11 cellular contexts compared by ENCODE assay signal in genomic region chr1:121558514-121558913, GRCh38.
DNase-seq lines count a peak whose midpoint lies in the region; ATAC-seq and TF ChIP-seq lines count a peak whose summit lies in the region.
"Had no signal": no experiment of that assay in that cellular context is flagged by ENCODE, and none has a peak within 500 bp of the region (broad histone marks: within the 10 kb centered on the region; RNA-seq: fewer than 3 reads in every experiment).

No MANE protein-coding gene starts in this region.

- TF ChIP-seq CTCF in PC-3 (conservative IDR thresholded peaks at IDR 0.05; ENCODE audit: low read depth, low read length): no peak
- no peak for TF ChIP-seq CTCF in epithelial cell of proximal tubule (conservative IDR thresholded peaks at IDR 0.05; ENCODE audit: low read depth, low read length)

- H3K9me3 Mint-ChIP-seq in activated naive CD4-positive, alpha-beta T cell treated with anti-CD3 and anti-CD28 coated beads, Interleukin-2, amount 10 ng/mL, durations not matched to agents 7 days and 5 days: no peaks in the 10 kb centered on the region
- H3K9me3 Mint-ChIP-seq: brain had no signal

- H3K4me1 Mint-ChIP-seq in activated naive CD4-positive, alpha-beta T cell treated with anti-CD3 and anti-CD28 coated beads, Interleukin-2, amount 10 ng/mL, durations not matched to agents 7 days and 5 days: peaks cover 12% of the 10 kb centered on the region

- no peaks in the 10 kb centered on the region for H3K27me3 ChIP-seq in PC-3 (ENCODE audit: low read length)

- H3K4me1 ChIP-seq in PC-3 (ENCODE audit: insufficient read depth, low read length): peaks cover 7% of the 10 kb centered on the region

- peak overlapping the region; percentile 25; the same call in 1 of the 2 replicates for H3K4me2 ChIP-seq in PC-3 (ENCODE audit: low read length)

- no peaks in the 10 kb centered on the region for H3K36me3 ChIP-seq in PC-3 (ENCODE audit: low read depth, low read length)

- H3K36me3 Mint-ChIP-seq in activated naive CD4-positive, alpha-beta T cell treated with anti-CD3 and anti-CD28 coated beads, Interleukin-2, amount 10 ng/mL, durations not matched to agents 7 days and 5 days: peaks cover 9% of the 10 kb centered on the region
- H3K36me3 Mint-ChIP-seq: brain had no signal

- CTCF ChIA-PET in PC-3 (lab: Charles Lee): no interaction called here
- CTCF ChIA-PET in activated naive CD4-positive, alpha-beta T cell treated with anti-CD3 and anti-CD28 coated beads, Interleukin-2, amount 10 ng/mL, durations not matched to agents 7 days and 5 days (lab: Charles Lee): no interaction called here

- H3K27me3 Mint-ChIP-seq in activated naive CD4-positive, alpha-beta T cell treated with anti-CD3 and anti-CD28 coated beads, Interleukin-2, amount 10 ng/mL, durations not matched to agents 7 days and 5 days: no peaks in the 10 kb centered on the region
- H3K27me3 Mint-ChIP-seq: brain had no signal

- no peak overlapping the region for H3K4me3 ChIP-seq in PC-3 (ENCODE audit: low read length)
- no peak overlapping the region for H3K4me3 ChIP-seq in epithelial cell of proximal tubule (ENCODE audit: low read depth, low read length)
- H3K4me3 ChIP-seq: GM12878 had no signal

- H3F3A ChIP-seq in PC-3 (ENCODE audit: low read length, unreplicated experiment): no peaks in the 10 kb centered on the region

- no peaks in the 10 kb centered on the region for H3K79me2 ChIP-seq in PC-3 (ENCODE audit: low read length)

- POLR2A ChIA-PET in PC-3 (lab: Charles Lee; ENCODE audit: unreplicated experiment): no interaction called here

- no peaks in the 10 kb centered on the region for H4K20me1 ChIP-seq in PC-3 (ENCODE audit: low read length)

- H3K9me3 ChIP-seq in PC-3 (ENCODE audit: low read length): no peaks in the 10 kb centered on the region

- H3K27ac Mint-ChIP-seq in activated naive CD4-positive, alpha-beta T cell treated with anti-CD3 and anti-CD28 coated beads, Interleukin-2, amount 10 ng/mL, durations not matched to agents 7 days and 5 days: no peak overlapping the region

- peak; percentile 81 for ATAC-seq in PC-3
- ATAC-seq: GM12878 had no signal

- H3K9ac ChIP-seq in PC-3 (ENCODE audit: low read length): no peak overlapping the region

- intact Hi-C loops in PC-3 (cut with micrococcal nuclease): no loop called here

- no peak overlapping the region for H2AFZ ChIP-seq in PC-3 (ENCODE audit: low read length)

- no TSS peak for BruUV-seq in PC-3 (replicated peaks; lab: Mats Ljungman, UMichigan)

- no peak overlapping the region for H3K4me3 Mint-ChIP-seq in activated naive CD4-positive, alpha-beta T cell treated with anti-CD3 and anti-CD28 coated beads, Interleukin-2, amount 10 ng/mL, durations not matched to agents 7 days and 5 days
- H3K4me3 Mint-ChIP-seq: brain had no signal

- no peaks in the 10 kb centered on the region for H3K9me2 ChIP-seq in PC-3 (replicated peaks; ENCODE audit: low read length)

- peak; percentile 86 for DNase-seq in GM04503 (ENCODE audit: low read depth)
- peak; percentile 73 for DNase-seq in PC-3
- DNase-seq in epithelial cell of proximal tubule (ENCODE audit: low read depth): peak; percentile 32
- DNase-seq in non-pigmented ciliary epithelial cell (ENCODE audit: low read depth): peak; percentile 69
- no peak for DNase-seq in activated naive CD4-positive, alpha-beta T cell treated with anti-CD3 and anti-CD28 coated beads, Interleukin-2, amount 10 ng/mL, durations not matched to agents 7 days and 5 days
- DNase-seq in NK-92 (lab: John Stamatoyannopoulos, UW; ENCODE audit: unreplicated experiment): no peak
- no peak for DNase-seq in NCI-H748 treated with DMSO at 0.1 percent for 48 hours (lab: John Stamatoyannopoulos, UW)
- DNase-seq in activated CD8-positive, alpha-beta memory T cell treated with anti-CD3 and anti-CD28 coated beads, Interleukin-2, amount 50 U/mL, for 48 hours: no peak
- DNase-seq: NCI-H1105 treated with DMSO at 0.1 percent for 48 hours had no signal

- H3K27ac ChIP-seq in PC-3 (ENCODE audit: low read length): no peak overlapping the region

Comparison
In these comparisons a context has a peak if more than half of its experiments do, and no peak if none do; other contexts are left out.
1. DNase-seq: peak in GM04503 (single experiment), PC-3 (single experiment), epithelial cell of proximal tubule (single experiment) and non-pigmented ciliary epithelial cell (single experiment); none in activated naive CD4-positive, alpha-beta T cell treated with anti-CD3 and anti-CD28 coated beads, Interleukin-2, amount 10 ng/mL, durations not matched to agents 7 days and 5 days (single experiment), NK-92 (single experiment), NCI-H748 treated with DMSO at 0.1 percent for 48 hours (single experiment) and activated CD8-positive, alpha-beta memory T cell treated with anti-CD3 and anti-CD28 coated beads, Interleukin-2, amount 50 U/mL, for 48 hours (single experiment).